ENCODE assay signal across 8 cellular contexts in the genomic region with DNA sequence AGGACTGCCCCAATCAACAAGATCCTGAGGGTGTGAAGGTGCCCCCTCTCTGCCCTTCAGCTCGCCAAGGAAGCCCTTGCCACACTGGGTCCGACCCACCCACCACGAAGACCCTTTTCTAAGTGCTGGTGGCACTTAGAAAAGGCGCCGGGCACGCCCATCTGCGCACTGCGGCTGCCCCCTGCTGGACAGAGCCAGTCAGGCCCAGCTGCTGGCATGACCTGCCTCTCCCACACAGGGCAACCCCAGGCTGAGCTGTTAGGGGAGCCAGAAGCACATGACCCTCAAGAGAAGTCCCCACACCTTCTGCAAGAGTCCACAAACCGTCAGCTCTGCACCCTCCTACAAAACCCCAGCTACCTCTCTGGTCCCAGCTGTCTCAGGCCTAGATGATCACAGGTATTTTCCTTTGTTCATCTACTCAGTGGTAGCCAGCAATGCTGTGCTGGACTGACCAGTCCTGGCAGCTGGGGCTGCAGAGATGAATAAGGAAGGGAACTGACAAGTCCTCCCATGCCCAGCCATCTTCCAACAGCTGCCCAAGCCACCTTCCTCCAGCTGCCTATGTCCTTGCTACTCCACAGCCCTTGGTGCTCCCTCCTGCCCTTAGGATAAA. TPM values are rescaled to one million over a fixed set of nuclear protein-coding genes. Genes with fewer than 3 reads are reported as not detected.
DNase-seq lines count a peak whose midpoint lies in the region; ATAC-seq and TF ChIP-seq lines count a peak whose summit lies in the region.

No MANE protein-coding gene starts in this region.

- H3K9me3 Mint-ChIP-seq in Caco-2 (ENCODE audit: unreplicated experiment) (no peaks in the 10 kb centered on the region), neural progenitor cell (no peaks in the 10 kb centered on the region)
- no peaks in the 10 kb centered on the region for H3K9me3 Mint-ChIP-seq in activated T-cell treated with anti-CD3 and anti-CD28 coated beads, Interleukin-2, amount 50 U/mL, for 24 hours

- no peak overlapping the region for H3K4me3 Mint-ChIP-seq in Caco-2 (ENCODE audit: unreplicated experiment)
- H3K4me3 Mint-ChIP-seq in activated T-cell treated with anti-CD3 and anti-CD28 coated beads, Interleukin-2, amount 50 U/mL, for 24 hours, result no peak overlapping the region
- no peak overlapping the region for H3K4me3 Mint-ChIP-seq in neural progenitor cell

- H3K36me3 Mint-ChIP-seq in Caco-2 (ENCODE audit: insufficient read depth, unreplicated experiment) (no peaks in the 10 kb centered on the region), neural progenitor cell (no peaks in the 10 kb centered on the region)
- H3K36me3 Mint-ChIP-seq in activated T-cell treated with anti-CD3 and anti-CD28 coated beads, Interleukin-2, amount 50 U/mL, for 24 hours (ENCODE audit: low read depth), result no peaks in the 10 kb centered on the region

- DNase-seq in Caco-2, result peak; percentile 51 to 70
- DNase-seq in activated T-cell treated with anti-CD3 and anti-CD28 coated beads, Interleukin-2, amount 50 U/mL, for 24 hours, result peak; percentile 84
- peak; percentile 38 for DNase-seq in fibroblast of mammary gland (ENCODE audit: low read depth)
- DNase-seq in neural progenitor cell (ENCODE audit: low spot score), result peak; percentile 86
- peak in 48 of 49 donors; percentile 5 to 85 (median 58) for DNase-seq in substantia nigra (lab: John Stamatoyannopoulos, UW)
- no peak for DNase-seq in OCI-M2 (lab: John Stamatoyannopoulos, UW; ENCODE audit: unreplicated experiment)

- POLR2A ChIA-PET in Caco-2 (lab: Charles Lee), result interaction anchor here (0.5 kb wide), 1 partner anchor 14 kb away, joined by 4 read pairs; no protein-coding TSS in a partner anchor

- H3K27ac Mint-ChIP-seq in Caco-2 (ENCODE audit: unreplicated experiment) (no peak overlapping the region), neural progenitor cell (no peak overlapping the region)
- no peak overlapping the region for H3K27ac Mint-ChIP-seq in activated T-cell treated with anti-CD3 and anti-CD28 coated beads, Interleukin-2, amount 50 U/mL, for 24 hours

- no peak overlapping the region for H3K4me3 ChIP-seq in Caco-2 (ENCODE audit: low read depth, low read length)
- no peak overlapping the region for H3K4me3 ChIP-seq in OCI-LY3 (ENCODE audit: low read length)
- no peak overlapping the region for H3K4me3 ChIP-seq in fibroblast of mammary gland (ENCODE audit: control insufficient read depth, low read depth, low read length)
- H3K4me3 ChIP-seq in neural progenitor cell, result no peak overlapping the region

- no peak overlapping the region for H3K4me2 ChIP-seq in OCI-LY3 (ENCODE audit: low read length)
- H3K4me2 ChIP-seq in neural progenitor cell, result no peak overlapping the region

- TF ChIP-seq CTCF in Caco-2 (IDR thresholded peaks at IDR 0.05; ENCODE audit: insufficient read depth in 1 of 2, low read depth in 1 of 2, low read length in 1 of 2, severe bottlenecking in 1 of 2, unreplicated experiment in 1 of 2), result peak; percentile 75 to 79
- peak; percentile 75 for TF ChIP-seq CTCF in OCI-LY3 (IDR thresholded peaks at IDR 0.05; ENCODE audit: low read depth, low read length)
- peak; percentile 82 for TF ChIP-seq CTCF in fibroblast of mammary gland (conservative IDR thresholded peaks at IDR 0.05; ENCODE audit: control insufficient read depth, insufficient read depth, low read depth, low read length)
- peak; percentile 98 for TF ChIP-seq CTCF in neural progenitor cell (IDR thresholded peaks at IDR 0.05)

- H3K27me3 Mint-ChIP-seq in Caco-2 (ENCODE audit: insufficient read depth, unreplicated experiment) (peaks cover 12% of the 10 kb centered on the region), neural progenitor cell (ENCODE audit: insufficient read depth, low read depth) (peaks cover 8% of the 10 kb centered on the region)
- H3K27me3 Mint-ChIP-seq in activated T-cell treated with anti-CD3 and anti-CD28 coated beads, Interleukin-2, amount 50 U/mL, for 24 hours, result peaks cover 32% of the 10 kb centered on the region

- H2AFZ ChIP-seq in OCI-LY3 (ENCODE audit: low read depth, low read length) (no peak overlapping the region), neural progenitor cell (replicated peaks) (no peak overlapping the region)

- ATAC-seq in HG02798 (IDR thresholded peaks at IDR 0.05; ENCODE audit: poor library complexity, unreplicated experiment), result peak; percentile 56

- H3K4me1 Mint-ChIP-seq in Caco-2 (ENCODE audit: low read depth, unreplicated experiment) (no peaks in the 10 kb centered on the region), neural progenitor cell (peaks cover 12% of the 10 kb centered on the region)
- no peaks in the 10 kb centered on the region for H3K4me1 Mint-ChIP-seq in activated T-cell treated with anti-CD3 and anti-CD28 coated beads, Interleukin-2, amount 50 U/mL, for 24 hours (ENCODE audit: low read depth)

- CTCF ChIA-PET in Caco-2 (lab: Charles Lee), result interaction anchor here (0.5 to 1.9 kb wide), 3 partner anchors 41 to 858 kb away, joined by 3 to 6 read pairs (median 4); partner anchors contain the start of gene YRDC

- no peak overlapping the region for H3K9ac ChIP-seq in OCI-LY3 (ENCODE audit: low read length)
- no peak overlapping the region for H3K9ac ChIP-seq in neural progenitor cell

- BruUV-seq in Caco-2 (replicated peaks; lab: Mats Ljungman, UMichigan), result no TSS peak

- H3K4me1 ChIP-seq in Caco-2, result no peaks in the 10 kb centered on the region
- no peaks in the 10 kb centered on the region for H3K4me1 ChIP-seq in OCI-LY3 (ENCODE audit: low read length)
- peaks cover 17% of the 10 kb centered on the region for H3K4me1 ChIP-seq in neural progenitor cell

- no peaks in the 10 kb centered on the region for H3K27me3 ChIP-seq in Caco-2 (replicated peaks; ENCODE audit: control insufficient read depth, insufficient read depth, low read length)
- H3K27me3 ChIP-seq in OCI-LY3 (ENCODE audit: low read depth, low read length), result no peaks in the 10 kb centered on the region; the same call in 1 of the 2 replicates
- no peaks in the 10 kb centered on the region for H3K27me3 ChIP-seq in neural progenitor cell

- H4K20me1 ChIP-seq in OCI-LY3 (ENCODE audit: insufficient read depth, low read length) (no peaks in the 10 kb centered on the region), neural progenitor cell (ENCODE audit: low read depth) (no peaks in the 10 kb centered on the region)

- H3K27ac ChIP-seq in OCI-LY3 (ENCODE audit: low read length), result no peak overlapping the region
- no peak overlapping the region for H3K27ac ChIP-seq in neural progenitor cell
- H3K27ac ChIP-seq in substantia nigra (ENCODE audit: low read depth, low read length, poor library complexity, severe bottlenecking), result no peak overlapping the region

- peaks cover 13% of the 10 kb centered on the region for H3F3A ChIP-seq in neural progenitor cell (ENCODE audit: low read depth)

- H3K36me3 ChIP-seq in Caco-2 (ENCODE audit: control insufficient read depth, insufficient read depth, low read length), result no peaks in the 10 kb centered on the region
- no peaks in the 10 kb centered on the region for H3K36me3 ChIP-seq in OCI-LY3 (replicated peaks; ENCODE audit: low read depth, low read length)
- H3K36me3 ChIP-seq in neural progenitor cell, result no peaks in the 10 kb centered on the region

- intact Hi-C loops in Caco-2 (cut with micrococcal nuclease; ENCODE audit: unreplicated experiment), result no loop called here

- H3K79me2 ChIP-seq in OCI-LY3 (ENCODE audit: low read length), result no peaks in the 10 kb centered on the region
- no peaks in the 10 kb centered on the region for H3K79me2 ChIP-seq in neural progenitor cell (ENCODE audit: low read depth)

- no peaks in the 10 kb centered on the region for H3K9me3 ChIP-seq in Caco-2
- no peaks in the 10 kb centered on the region for H3K9me3 ChIP-seq in OCI-LY3 (ENCODE audit: insufficient read depth, low read length)
- no peaks in the 10 kb centered on the region for H3K9me3 ChIP-seq in neural progenitor cell (ENCODE audit: low read depth)

RNA-seq across cellular contexts. Expression of gene ZC3H12A, which starts 40.0 kb away (rescaled TPM):
- total RNA-seq in Caco-2 (2022) (4.7 and 4.9 TPM in 2 replicates), neural progenitor cell (ENCODE audit: low replicate concordance) (1.2 and 3.5 TPM in 2 replicates)
